In genomic region chr5:52915176-52915875, GRCh38 we compare ENCODE assay signal across 8 cellular contexts.
A peak's percentile ranks its signal among the peaks of the same experiment; 100 is the strongest.
DNase-seq lines count a peak whose midpoint lies in the region; ATAC-seq, FAIRE-seq and TF ChIP-seq lines count a peak whose summit lies in the region.

No MANE protein-coding gene starts in this region.

- H3K4me3 ChIP-seq in GM23248 = peak overlapping the region; percentile 74
- peak overlapping the region in 1 of 2 donors; percentile 14 for H3K4me3 ChIP-seq in gastroesophageal sphincter
- H3K4me3 ChIP-seq in ovary = no peak overlapping the region
- H3K4me3 ChIP-seq in aorta (ENCODE audit: low read length in 2 of 2) = no peak overlapping the region

- H3K9ac ChIP-seq in GM23248 = peak overlapping the region; percentile 37; the same call in 1 of the 2 replicates

- H3K27me3 ChIP-seq in GM23248 (replicated peaks; ENCODE audit: insufficient read depth) (no peaks in the 10 kb centered on the region), gastroesophageal sphincter (no peaks in the 10 kb centered on the region), ovary (no peaks in the 10 kb centered on the region), aorta (ENCODE audit: control insufficient read depth in 1 of 2, insufficient read depth in 2 of 2, low read length in 1 of 2) (no peaks in the 10 kb centered on the region)

- TF ChIP-seq EP300 in gastroesophageal sphincter (IDR thresholded peaks at IDR 0.05) = no peak
- no peak for TF ChIP-seq EP300 in ovary (IDR thresholded peaks at IDR 0.05)

- 0 out of 2 replicates have a peak, but pooled peaks cover 4% of the 10 kb centered on the region for H3F3A ChIP-seq in GM23248 (ENCODE audit: insufficient read depth)

- no peaks in the 10 kb centered on the region for H3K79me2 ChIP-seq in GM23248 (ENCODE audit: insufficient read depth)

- H3K4me2 ChIP-seq in GM23248 (ENCODE audit: unreplicated experiment) = peak overlapping the region; percentile 94

- ATAC-seq in gastroesophageal sphincter = peak; percentile 81
- ATAC-seq in aorta (ENCODE audit: low FRiP score) = peak; percentile 92

- WGBS in GM23248 (ENCODE audit: low coverage in 1 of 2, low lambda C conversion rate in 2 of 2, missing lambda C conversion rate in 2 of 2), 2 experiments = 1% methylated on average over 4 of the region's 4 CpGs
- 7 to 9% methylated on average over 4 of the region's 4 CpGs for whole genome bisulfite sequencing in gastroesophageal sphincter (ENCODE audit: low coverage in 1 of 2), 2 donors
- 4 to 8% (median 5%) methylated on average over 4 of the region's 4 CpGs for WGBS in ovary, 3 donors
- 5% methylated on average over 4 of the region's 4 CpGs for WGBS in aorta, 2 donors

- intact Hi-C loops in ovary (cut with DNase I) (loop anchor here in 2 of 4 donors (2.0 to 5.0 kb wide), 2 partner anchors 127 to 258 kb away; no protein-coding TSS in a partner anchor), aorta (cut with DNase I) (loop anchor here (1.0 to 5.0 kb wide), 3 partner anchors 128 to 223 kb away; partner anchors contain the start of genes ITGA1 (in 2 of the 2) and PELO (in 2 of the 2))

- no peaks in the 10 kb centered on the region for H4K20me1 ChIP-seq in GM23248 (ENCODE audit: insufficient read depth)

- TF ChIP-seq CTCF in gastroesophageal sphincter (IDR thresholded peaks at IDR 0.05) = peak; percentile 43 to 75 (median 64)
- TF ChIP-seq CTCF in ovary (IDR thresholded peaks at IDR 0.05) = peak; percentile 45 to 70 (median 57)

- H3K4me1 ChIP-seq in GM23248 (ENCODE audit: insufficient read depth) = no peaks in the 10 kb centered on the region
- H3K4me1 ChIP-seq in gastroesophageal sphincter = peaks cover 0 to 19% (median 4%) of the 10 kb centered on the region in 3 donors
- no peaks in the 10 kb centered on the region for H3K4me1 ChIP-seq in ovary (ENCODE audit: insufficient read depth)
- no peaks in the 10 kb centered on the region for H3K4me1 ChIP-seq in aorta (ENCODE audit: control insufficient read depth in 1 of 2, insufficient read depth in 2 of 2, low read length in 2 of 2)

- H2AFZ ChIP-seq in GM23248 = peak overlapping the region; percentile 83

- no peak for TF ChIP-seq POLR2A in gastroesophageal sphincter (IDR thresholded peaks at IDR 0.05)
- TF ChIP-seq POLR2A in ovary (IDR thresholded peaks at IDR 0.05) = no peak

- H3K27ac ChIP-seq in GM23248 = no peak overlapping the region
- peak overlapping the region in 3 of 4 donors; percentile 16 to 51 (median 34) for H3K27ac ChIP-seq in gastroesophageal sphincter
- H3K27ac ChIP-seq in ovary = no peak overlapping the region
- H3K27ac ChIP-seq in aorta (ENCODE audit: low read depth in 1 of 2, low read length in 2 of 2) = no peak overlapping the region

- H3K9me2 ChIP-seq in GM23248 (ENCODE audit: insufficient read depth) = no peaks in the 10 kb centered on the region

- DNase-seq in GM23248 = peak; percentile 79
- peak; percentile 2 for DNase-seq in KG1 (lab: John Stamatoyannopoulos, UW)
- DNase-seq in RKO (ENCODE audit: low spot score) = peak; percentile 83
- DNase-seq in activated effector memory CD4-positive, alpha-beta T cell treated with anti-CD3 and anti-CD28 coated beads, Interleukin-2, amount 50 U/mL, for 16 hours = peak; percentile 71
- DNase-seq in ovary = peak in 3 of 5 donors; percentile 12 to 47 (median 21)
- DNase-seq in aorta = no peak

- peak; percentile 80 for FAIRE-seq in G401.6 (lab: Jason Lieb, UNC)

- in situ Hi-C loops in GM23248 (cut with MboI) = loop anchor here (25.0 kb wide), 1 partner anchor 128 kb away; the partner anchor contains the start of genes ITGA1 and PELO

- no peaks in the 10 kb centered on the region for H3K9me3 ChIP-seq in GM23248 (ENCODE audit: low read depth)
- H3K9me3 ChIP-seq in gastroesophageal sphincter = no peaks in the 10 kb centered on the region
- no peaks in the 10 kb centered on the region for H3K9me3 ChIP-seq in ovary
- no peaks in the 10 kb centered on the region for H3K9me3 ChIP-seq in aorta (ENCODE audit: control insufficient read depth, low read length)

- H3K36me3 ChIP-seq in GM23248 (ENCODE audit: low read depth) (no peaks in the 10 kb centered on the region), gastroesophageal sphincter (peaks cover 0 to 43% of the 10 kb centered on the region in 2 donors), ovary (no peaks in the 10 kb centered on the region), aorta (ENCODE audit: control insufficient read depth in 1 of 2, insufficient read depth in 2 of 2, low read length in 1 of 2) (peaks cover 0 to 2% of the 10 kb centered on the region in 2 donors)

Comparison
In these comparisons a context has a peak if more than half of its experiments do, and no peak if none do; other contexts are left out.
1. DNase-seq: peak in GM23248 (single experiment), KG1 (single experiment), RKO (single experiment), activated effector memory CD4-positive, alpha-beta T cell treated with anti-CD3 and anti-CD28 coated beads, Interleukin-2, amount 50 U/mL, for 16 hours (single experiment) and ovary (3 of 5); none in aorta (0 of 2).
2. H3K27ac ChIP-seq: peak in gastroesophageal sphincter (3 of 4); none in GM23248 (single experiment), ovary (0 of 2) and aorta (0 of 2).